ENCODE assay signal across 1 cellular context in the genomic region with DNA sequence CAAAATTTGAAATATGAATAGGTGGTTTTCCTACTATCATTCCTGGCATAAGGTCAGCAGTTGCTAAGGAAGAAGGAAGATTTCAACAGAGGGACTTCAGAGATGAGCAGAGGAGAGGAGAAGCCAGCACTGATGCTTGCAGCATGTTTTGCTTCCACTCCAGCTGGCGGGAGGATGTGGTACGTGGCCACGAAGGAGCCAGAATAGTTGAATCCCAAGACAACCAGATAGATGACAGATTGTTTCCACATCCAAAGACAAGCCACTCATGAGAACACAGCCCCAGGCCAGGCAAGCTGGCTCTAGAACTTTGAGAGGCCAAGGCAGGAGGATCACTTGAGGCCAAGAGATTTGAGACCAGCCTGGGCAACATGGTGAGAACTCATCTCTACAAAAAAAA.
TF ChIP-seq lines count a peak whose summit lies in the region.

No MANE protein-coding gene starts in this region.

TF ChIP-seq in GM23338, 12 proteins besides CTCF, POLR2A, EP300 and RAD21:
- TF ChIP-seq REST (IDR thresholded peaks at IDR 0.05; ENCODE audit: unreplicated experiment) (no peak), ZNF462 (CRISPR knock-in tag; IDR thresholded peaks at IDR 0.05) (no peak), EZH2phosphoT487 (IDR thresholded peaks at IDR 0.05; ENCODE audit: unreplicated experiment) (no peak), POLR2AphosphoS5 (IDR thresholded peaks at IDR 0.05; ENCODE audit: low read depth) (no peak), CREB1 (CRISPR knock-in tag; IDR thresholded peaks at IDR 0.05; ENCODE audit: low read depth) (no peak), JUNB (IDR thresholded peaks at IDR 0.05; ENCODE audit: unreplicated experiment) (no peak), NANOG (IDR thresholded peaks at IDR 0.05; ENCODE audit: borderline replicate concordance) (no peak)
- TF ChIP-seq, protein P1, sequence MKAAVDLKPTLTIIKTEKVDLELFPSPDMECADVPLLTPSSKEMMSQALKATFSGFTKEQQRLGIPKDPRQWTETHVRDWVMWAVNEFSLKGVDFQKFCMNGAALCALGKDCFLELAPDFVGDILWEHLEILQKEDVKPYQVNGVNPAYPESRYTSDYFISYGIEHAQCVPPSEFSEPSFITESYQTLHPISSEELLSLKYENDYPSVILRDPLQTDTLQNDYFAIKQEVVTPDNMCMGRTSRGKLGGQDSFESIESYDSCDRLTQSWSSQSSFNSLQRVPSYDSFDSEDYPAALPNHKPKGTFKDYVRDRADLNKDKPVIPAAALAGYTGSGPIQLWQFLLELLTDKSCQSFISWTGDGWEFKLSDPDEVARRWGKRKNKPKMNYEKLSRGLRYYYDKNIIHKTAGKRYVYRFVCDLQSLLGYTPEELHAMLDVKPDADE (IDR thresholded peaks at IDR 0.05) = no peak
